In the genomic region with DNA sequence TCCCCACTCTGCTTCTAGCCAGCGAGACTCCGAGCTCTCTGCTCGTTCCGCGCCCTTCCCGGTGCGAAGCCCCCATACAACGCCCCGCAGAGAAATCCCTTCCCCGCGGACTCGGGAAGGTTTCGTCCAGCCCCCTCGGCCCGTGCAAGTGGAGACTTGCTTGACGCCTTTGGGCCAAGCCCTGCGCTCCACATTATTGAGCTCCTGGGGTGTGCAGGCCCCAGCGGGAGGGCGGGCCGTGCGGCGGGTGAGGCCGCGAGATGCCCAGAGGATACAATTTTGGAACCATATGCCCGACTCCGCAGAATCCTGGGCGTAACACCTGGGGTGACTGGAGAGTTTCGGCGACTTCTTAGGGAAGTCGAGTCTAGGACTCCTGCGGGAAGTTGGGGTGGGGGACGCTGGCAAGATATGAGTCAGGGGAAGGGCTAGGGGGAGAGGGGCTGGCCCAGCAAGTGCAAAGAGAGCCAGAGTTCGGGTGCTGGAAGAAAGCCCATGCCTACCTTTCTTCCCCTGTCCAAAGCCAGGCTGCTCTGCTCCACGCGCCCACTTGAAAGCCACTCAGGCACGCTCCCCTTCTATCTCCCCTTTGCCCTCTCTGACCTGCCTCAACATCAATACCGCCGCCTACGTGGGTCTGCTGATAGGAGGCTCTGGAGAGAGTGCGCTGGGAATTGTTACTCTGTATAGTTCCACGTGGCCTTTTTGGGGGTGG, we compare ENCODE assay signal across 8 cellular contexts. TPM values are rescaled to one million over a fixed set of nuclear protein-coding genes. Genes with fewer than 3 reads are reported as not detected.
DNase-seq lines count a peak whose midpoint lies in the region; ATAC-seq and TF ChIP-seq lines count a peak whose summit lies in the region.

No MANE protein-coding gene starts in this region.

- H3K36me3 ChIP-seq in BLaER1 (no peaks in the 10 kb centered on the region), HCT116 (ENCODE audit: control insufficient read depth in 1 of 2, insufficient read depth in 2 of 2, low read length in 2 of 2) (no peaks in the 10 kb centered on the region), breast epithelium (no peaks in the 10 kb centered on the region), body of pancreas (replicated peaks in 1 of 2; ENCODE audit: insufficient read depth in 1 of 2, low read depth in 2 of 2) (no peaks in the 10 kb centered on the region)

- H3K4me3 Mint-ChIP-seq in naive B cell, result peak overlapping the region; percentile 63 to 86 (median 80)

- TF ChIP-seq POLR2A in HCT116 (IDR thresholded peaks at IDR 0.05; ENCODE audit: borderline replicate concordance, extremely low read depth, insufficient read depth, insufficient read length), result no peak
- TF ChIP-seq POLR2A in breast epithelium (IDR thresholded peaks at IDR 0.05), result no peak
- TF ChIP-seq POLR2A in body of pancreas (IDR thresholded peaks at IDR 0.05), result no peak

- DNase-seq in HCT116 (ENCODE audit: low read depth, low spot score) (no peak), breast epithelium (ENCODE audit: low spot score in 2 of 2) (no peak), naive B cell (no peak), A172 (ENCODE audit: low spot score) (no peak), SIG-M5 treated with dmso at 0.1 percent for 504 hours (lab: John Stamatoyannopoulos, UW; ENCODE audit: unreplicated experiment) (no peak), NCI-H2029 treated with DMSO at 0.1 percent for 48 hours (lab: John Stamatoyannopoulos, UW) (no peak), body of pancreas (no peak)

- H3K4me2 ChIP-seq in BLaER1, result peak overlapping the region; percentile 70
- H3K4me2 ChIP-seq in HCT116 (ENCODE audit: low read length), result peak overlapping the region; percentile 77

- no TSS peak for BruUV-seq in HCT116 (replicated peaks; lab: Mats Ljungman, UMichigan)

- peak overlapping the region in 1 of 6 donors; percentile 84 for H3K27ac Mint-ChIP-seq in naive B cell

- CTCF ChIA-PET in HCT116 (lab: Charles Lee), result no interaction called here

- H3K9me3 Mint-ChIP-seq in naive B cell, result peaks cover 0 to 3% (median 0%) of the 10 kb centered on the region in 7 donors

- H4K20me1 ChIP-seq in BLaER1 (peaks cover 34% of the 10 kb centered on the region), HCT116 (ENCODE audit: insufficient read depth) (no peaks in the 10 kb centered on the region)

- no peaks in the 10 kb centered on the region for H3K36me3 Mint-ChIP-seq in naive B cell

- no peaks in the 10 kb centered on the region for H3K9me2 ChIP-seq in HCT116 (ENCODE audit: insufficient read depth)

- H3K4me3 ChIP-seq in BLaER1 (peak overlapping the region; percentile 58), HCT116 (replicated peaks in 1 of 2; ENCODE audit: low read depth in 1 of 2, low read length in 2 of 2) (peak overlapping the region; percentile 41 to 51), breast epithelium (peak overlapping the region; percentile 68 to 74 (median 68)), body of pancreas (no peak overlapping the region)

- peak overlapping the region; percentile 68 for H3K27ac ChIP-seq in BLaER1
- H3K27ac ChIP-seq in HCT116 (ENCODE audit: low read depth, low read length), result peak overlapping the region; percentile 87
- peak overlapping the region; percentile 82 to 88 for H3K27ac ChIP-seq in breast epithelium
- no peak overlapping the region for H3K27ac ChIP-seq in body of pancreas

- peaks cover 14 to 38% (median 34%) of the 10 kb centered on the region in 3 donors for H3K4me1 Mint-ChIP-seq in naive B cell

- H3K79me2 ChIP-seq in HCT116 (ENCODE audit: insufficient read depth, low read length), result peaks cover 30% of the 10 kb centered on the region

- POLR2A ChIA-PET in HCT116 (lab: Charles Lee), result no interaction called here

- H3K4me1 ChIP-seq in BLaER1 (peaks cover 40% of the 10 kb centered on the region), HCT116 (ENCODE audit: control insufficient read depth in 1 of 2, insufficient read depth in 2 of 2, low read length in 2 of 2) (peaks cover 19 to 56% of the 10 kb centered on the region in 2 experiments), breast epithelium (no peaks in the 10 kb centered on the region), body of pancreas (no peaks in the 10 kb centered on the region)

- 35 to 69% methylated on average over 21 to 23 of the region's 41 CpGs for WGBS in body of pancreas, 2 donors

- H3K9ac ChIP-seq in BLaER1 (peak overlapping the region; percentile 68; the same call in 1 of the 2 replicates), HCT116 (ENCODE audit: low read length) (peak overlapping the region; percentile 63)

- no peak overlapping the region for H2AFZ ChIP-seq in HCT116 (ENCODE audit: low read depth, low read length, poor library complexity, severe bottlenecking)

- ATAC-seq in HCT116, result peak; percentile 46
- ATAC-seq in naive B cell (ENCODE audit: low read depth in 2 of 2), result no peak
- ATAC-seq in body of pancreas, result no peak

- TF ChIP-seq CTCF in HCT116 (IDR thresholded peaks at IDR 0.05 in 2 of 3, conservative IDR thresholded peaks at IDR 0.05 in 1 of 3; ENCODE audit: borderline replicate concordance in 1 of 3, insufficient read depth in 1 of 3, low read depth in 2 of 3, low read length in 2 of 3), result no peak
- no peak for TF ChIP-seq CTCF in breast epithelium (IDR thresholded peaks at IDR 0.05)
- no peak for TF ChIP-seq CTCF in body of pancreas (IDR thresholded peaks at IDR 0.05)

- H3K27me3 Mint-ChIP-seq in naive B cell, result no peaks in the 10 kb centered on the region

- intact Hi-C loops in HCT116 (cut with micrococcal nuclease) (no loop called here), breast epithelium (cut with DNase I; ENCODE audit: low total_unique reads) (no loop called here), body of pancreas (cut with DNase I) (no loop called here)

- peaks cover 33% of the 10 kb centered on the region for H3K27me3 ChIP-seq in BLaER1
- H3K27me3 ChIP-seq in HCT116 (ENCODE audit: insufficient read depth, low read length), result no peaks in the 10 kb centered on the region
- H3K27me3 ChIP-seq in breast epithelium, result peaks cover 0 to 16% of the 10 kb centered on the region in 2 donors
- no peaks in the 10 kb centered on the region for H3K27me3 ChIP-seq in body of pancreas

- 0 out of 2 replicates have a peak, but pooled peaks cover 6% of the 10 kb centered on the region for H3K9me3 ChIP-seq in BLaER1
- no peaks in the 10 kb centered on the region for H3K9me3 ChIP-seq in HCT116 (ENCODE audit: control insufficient read depth in 1 of 2, insufficient read depth in 1 of 2, low read depth in 1 of 2, low read length in 2 of 2)
- H3K9me3 ChIP-seq in breast epithelium, result no peaks in the 10 kb centered on the region
- H3K9me3 ChIP-seq in body of pancreas, result no peaks in the 10 kb centered on the region

- no peak for TF ChIP-seq RAD21 in HCT116 (IDR thresholded peaks at IDR 0.05; ENCODE audit: low read depth)

- RAD21 ChIA-PET in HCT116 (lab: Charles Lee; ENCODE audit: low non-redundant PET in 1 of 2, low total read pairs in 2 of 2, uncharacterized antibody in 2 of 2, unreplicated experiment in 2 of 2), result no interaction called here

TF ChIP-seq in HCT116, 20 proteins besides CTCF, POLR2A, EP300 and RAD21:
- TF ChIP-seq ZFX (IDR thresholded peaks at IDR 0.05), result peak; percentile 63
- peak; percentile 28 for TF ChIP-seq TCF7L2 (IDR thresholded peaks at IDR 0.05; ENCODE audit: borderline replicate concordance, extremely low read depth, insufficient read depth, insufficient read length)
- TF ChIP-seq EZH2phosphoT487 (IDR thresholded peaks at IDR 0.05; ENCODE audit: borderline replicate concordance), result no peak

RNA-seq across cellular contexts. Expression of gene ELF4, which starts 1.1 kb away (rescaled TPM):
- 19.2 TPM for total RNA-seq in HCT116 (2021; ENCODE audit: unreplicated experiment)
- polyA plus RNA-seq in HCT116 (2012), result 20.3 and 21.2 TPM in 2 replicates
- 10 to 100 TPM in 1 of 3 donors, 1 to 10 TPM in 2; 5.3 to 10.7 (median 9.2) TPM for total RNA-seq in breast epithelium
- 10 to 100 TPM in 2 of 6 donors, 1 to 10 TPM in 4; 8.7 to 15.4 (median 9.7) TPM for polyA plus RNA-seq in naive B cell (ENCODE audit: low read depth in 6 of 6)
- total RNA-seq in A172 (2014; rRNA removed; shearing (Covaris generic)), result 8.0 and 8.6 TPM in 2 replicates
- total RNA-seq in body of pancreas, result 1 to 10 TPM; 1.6 to 3.6 TPM

RNA-seq across cellular contexts. Expression of gene AIFM1, which starts 54.3 kb away (rescaled TPM):
- 50.0 TPM for total RNA-seq in HCT116 (2021; ENCODE audit: unreplicated experiment)
- polyA plus RNA-seq in HCT116 (2012), result 21.9 and 27.3 TPM in 2 replicates
- total RNA-seq in breast epithelium, result 10 to 100 TPM; 13.5 to 24.6 (median 16.6) TPM
- 10 to 100 TPM; 13.6 to 24.2 (median 20.3) TPM for polyA plus RNA-seq in naive B cell (ENCODE audit: low read depth in 6 of 6)
- 18.5 and 21.1 TPM in 2 replicates for total RNA-seq in A172 (2014; rRNA removed; shearing (Covaris generic))
- 10 to 100 TPM; 14.8 to 22.4 TPM for total RNA-seq in body of pancreas

Comparison
In these comparisons a context has a peak if more than half of its experiments do, and no peak if none do; other contexts are left out.
1. H3K27ac ChIP-seq: peak in BLaER1 (single experiment), HCT116 (single experiment) and breast epithelium (2 of 2); none in body of pancreas (0 of 4).
2. H3K4me3 ChIP-seq: peak in BLaER1 (single experiment), HCT116 (2 of 2) and breast epithelium (3 of 3); none in body of pancreas (0 of 2).